Comparison of ENCODE assay signal across 16 cellular contexts in genomic region chr10:47238331-47239095, GRCh38.
DNase-seq lines count a peak whose midpoint lies in the region; ATAC-seq and TF ChIP-seq lines count a peak whose summit lies in the region.
"Had no signal": no experiment of that assay in that cellular context is flagged by ENCODE, and none has a peak within 500 bp of the region (broad histone marks: within the 10 kb centered on the region; RNA-seq: fewer than 3 reads in every experiment).

No MANE protein-coding gene starts in this region.

- no peak for TF ChIP-seq CTCF in coronary artery (IDR thresholded peaks at IDR 0.05)
- no peak for TF ChIP-seq CTCF in osteoblast (IDR thresholded peaks at IDR 0.05; ENCODE audit: extremely low read depth, low read depth, low read length)
- no peak for TF ChIP-seq CTCF in type B pancreatic cell (conservative IDR thresholded peaks at IDR 0.05)

- no peaks in the 10 kb centered on the region for H3K36me3 Mint-ChIP-seq in type B pancreatic cell

- H3K36me3 ChIP-seq in osteoblast (ENCODE audit: insufficient read depth, low read length) = no peaks in the 10 kb centered on the region

- peaks cover 7% of the 10 kb centered on the region for H3K4me1 Mint-ChIP-seq in type B pancreatic cell (ENCODE audit: unreplicated experiment)

- no peaks in the 10 kb centered on the region for H4K20me1 ChIP-seq in osteoblast (ENCODE audit: insufficient read depth, low read length)

- peaks cover 4% of the 10 kb centered on the region for H3K27me3 Mint-ChIP-seq in type B pancreatic cell
- H3K27me3 Mint-ChIP-seq: B cell; CD4-positive, alpha-beta T cell had no signal

- no peak overlapping the region for H3K4me2 ChIP-seq in osteoblast (ENCODE audit: insufficient read depth, low read length)

- peak; percentile 20 for DNase-seq in D341Med (ENCODE audit: low spot score)
- peak; percentile 17 for DNase-seq in coronary artery (ENCODE audit: low spot score)
- peak; percentile 70 for DNase-seq in osteoblast (ENCODE audit: insufficient read length, low spot score, missing footprints)
- DNase-seq in type B pancreatic cell (ENCODE audit: extremely low spot score, unreplicated experiment) = peak; percentile 52
- no peak for DNase-seq in amniotic stem cell (lab: John Stamatoyannopoulos, UW)
- DNase-seq: C1 segment of cervical spinal cord, Calu3, DND-41, GDM1, HCEC 1CT, HFFc6 had no signal

- H3K4me1 ChIP-seq in osteoblast (ENCODE audit: insufficient read depth, low read length) = no peaks in the 10 kb centered on the region

- no peaks in the 10 kb centered on the region for H3K9me3 ChIP-seq in osteoblast (ENCODE audit: low read depth, low read length)

- H3K27me3 ChIP-seq in osteoblast (ENCODE audit: insufficient read depth, low read length) = peaks cover 36% of the 10 kb centered on the region

- ATAC-seq in GM18517 (IDR thresholded peaks at IDR 0.05; ENCODE audit: unreplicated experiment) = no peak
- ATAC-seq in HG03039 (IDR thresholded peaks at IDR 0.05; ENCODE audit: unreplicated experiment) = no peak

- no peak overlapping the region for H3K4me3 Mint-ChIP-seq in type B pancreatic cell
- H3K4me3 Mint-ChIP-seq: B cell; CD4-positive, alpha-beta T cell; HFFc6 had no signal

- no peaks in the 10 kb centered on the region for H3K9me3 Mint-ChIP-seq in type B pancreatic cell
- H3K9me3 Mint-ChIP-seq: CD4-positive, alpha-beta T cell; HFFc6 had no signal

- no peak overlapping the region for H3K27ac Mint-ChIP-seq in type B pancreatic cell
- H3K27ac Mint-ChIP-seq: B cell; CD4-positive, alpha-beta T cell; HFFc6 had no signal

- H3K4me3 ChIP-seq in coronary artery (no peak overlapping the region), osteoblast (ENCODE audit: insufficient read depth, low read length) (no peak overlapping the region)

- H3K27ac ChIP-seq in coronary artery (no peak overlapping the region), osteoblast (ENCODE audit: low read depth, low read length) (no peak overlapping the region)
- H3K27ac ChIP-seq: HL-60 had no signal

- no peaks in the 10 kb centered on the region for H3K79me2 ChIP-seq in osteoblast (ENCODE audit: insufficient read depth, low read length)

- H2AFZ ChIP-seq in osteoblast (ENCODE audit: low read length) = no peak overlapping the region
